Comparison of ENCODE assay signal across 8 cellular contexts in the genomic region with DNA sequence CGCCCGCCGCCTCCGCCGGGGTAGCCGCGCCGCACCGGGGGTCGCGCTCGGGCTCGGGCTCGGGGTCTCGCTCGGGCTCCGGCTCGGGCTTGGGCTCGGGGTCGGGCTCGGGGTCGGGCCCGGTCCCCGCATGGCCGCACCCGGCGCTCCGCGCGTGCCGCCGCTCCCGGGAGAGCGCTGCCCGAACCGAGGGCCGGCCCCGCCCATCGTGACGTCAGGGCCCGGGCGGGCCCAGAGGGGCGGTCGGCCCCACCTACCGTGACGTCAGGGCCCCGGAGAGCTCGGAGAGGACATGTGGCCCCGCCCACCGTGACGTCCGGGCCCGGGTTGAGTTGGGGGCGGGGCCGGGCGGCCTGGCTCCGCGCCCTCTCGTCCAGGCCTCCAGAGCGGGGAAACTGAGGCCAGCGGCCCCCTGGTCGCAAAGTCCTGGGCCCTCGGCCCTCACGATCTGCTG. TPM values are rescaled to one million over a fixed set of nuclear protein-coding genes. Genes with fewer than 3 reads are reported as not detected.
DNase-seq lines count a peak whose midpoint lies in the region; ATAC-seq and TF ChIP-seq lines count a peak whose summit lies in the region.

Gene NSMF, minus strand, starts transcription at position 188 of the 454 bp plus-strand sequence. CDS start 232 bp downstream, outside the sequence.

- H3K27ac Mint-ChIP-seq in neural crest cell (ENCODE audit: unreplicated experiment): peak within 1 kb of the TSS; percentile 35
- peak within 1 kb of the TSS in 1 of 2 donors; percentile 59 for H3K27ac Mint-ChIP-seq in stimulated activated naive CD8-positive, alpha-beta T cell treated with anti-CD3 and anti-CD28 coated beads, Interleukin-15, amount 100 ng/mL, for 72 hours

- H3K27me3 Mint-ChIP-seq in neural crest cell (ENCODE audit: low read depth): peaks cover 3% of the 10 kb centered on the region
- no peaks in the 10 kb centered on the region for H3K27me3 Mint-ChIP-seq in stimulated activated naive CD8-positive, alpha-beta T cell treated with anti-CD3 and anti-CD28 coated beads, Interleukin-15, amount 100 ng/mL, for 72 hours

- peaks cover 45% of the 10 kb centered on the region for H3K36me3 ChIP-seq in DOHH2 (ENCODE audit: control insufficient read depth, low read length)
- H3K36me3 ChIP-seq in GM23248 (ENCODE audit: low read depth): no peaks in the 10 kb centered on the region
- peaks cover 37% of the 10 kb centered on the region for H3K36me3 ChIP-seq in SJSA1

- H3K9me2 ChIP-seq in DOHH2 (replicated peaks; ENCODE audit: control insufficient read depth, low read length) (no peaks in the 10 kb centered on the region), GM23248 (ENCODE audit: insufficient read depth) (no peaks in the 10 kb centered on the region)

- H3K9ac ChIP-seq in GM23248: peak within 1 kb of the TSS; percentile 87

- peaks cover 86% of the 10 kb centered on the region for H3K4me1 ChIP-seq in DOHH2 (ENCODE audit: control insufficient read depth, low read length)
- H3K4me1 ChIP-seq in GM23248 (ENCODE audit: insufficient read depth): peaks cover 6% of the 10 kb centered on the region; the same call in 1 of the 2 replicates
- H3K4me1 ChIP-seq in SJSA1 (replicated peaks): peaks cover 45% of the 10 kb centered on the region

- 1% methylated on average over 30 to 56 of the region's 64 CpGs for WGBS in GM23248 (ENCODE audit: low coverage in 1 of 2, low lambda C conversion rate in 2 of 2, missing lambda C conversion rate in 2 of 2), 2 experiments

- H3K4me3 ChIP-seq in DOHH2 (ENCODE audit: low read length): peak within 1 kb of the TSS; percentile 88
- H3K4me3 ChIP-seq in GM23248: peak within 1 kb of the TSS; percentile 83
- peak within 1 kb of the TSS; percentile 69 for H3K4me3 ChIP-seq in LNCaP clone FGC (ENCODE audit: low read depth, low read length)
- H3K4me3 ChIP-seq in SJSA1: peak within 1 kb of the TSS; percentile 84
- peak within 1 kb of the TSS; percentile 66 to 73 for H3K4me3 ChIP-seq in foreskin fibroblast (ENCODE audit: low read depth in 1 of 2, low read length in 2 of 2)

- H3K4me3 Mint-ChIP-seq in neural crest cell: peak within 1 kb of the TSS; percentile 59
- H3K4me3 Mint-ChIP-seq in stimulated activated naive CD8-positive, alpha-beta T cell treated with anti-CD3 and anti-CD28 coated beads, Interleukin-15, amount 100 ng/mL, for 72 hours: peak within 1 kb of the TSS; percentile 56 to 83

- H3K36me3 Mint-ChIP-seq in neural crest cell (ENCODE audit: low read depth): no peaks in the 10 kb centered on the region

- H4K20me1 ChIP-seq in DOHH2 (ENCODE audit: control insufficient read depth, insufficient read depth, low read depth, low read length): no peaks in the 10 kb centered on the region; the same call in 1 of the 2 replicates
- no peaks in the 10 kb centered on the region for H4K20me1 ChIP-seq in GM23248 (ENCODE audit: insufficient read depth)

- ATAC-seq in stimulated activated naive CD8-positive, alpha-beta T cell treated with anti-CD3 and anti-CD28 coated beads, Interleukin-15, amount 100 ng/mL, for 72 hours: peak; percentile 63

- H3K4me2 ChIP-seq in DOHH2 (ENCODE audit: low read length): peak within 1 kb of the TSS; percentile 86
- peak within 1 kb of the TSS; percentile 87 for H3K4me2 ChIP-seq in GM23248 (ENCODE audit: unreplicated experiment)

- H3K27me3 ChIP-seq in DOHH2 (ENCODE audit: control insufficient read depth, low read length) (no peaks in the 10 kb centered on the region), GM23248 (replicated peaks; ENCODE audit: insufficient read depth) (no peaks in the 10 kb centered on the region), SJSA1 (replicated peaks) (no peaks in the 10 kb centered on the region)

- DNase-seq in GM23248 (peak; percentile 96), LNCaP clone FGC (ENCODE audit: low read depth) (peak; percentile 41), SJSA1 (ENCODE audit: low read depth in 1 of 2, low spot score in 2 of 2) (peak; percentile 82 to 91), activated gamma-delta T cell treated with Interleukin-2 at 50 U/mL for 16 hours (peak; percentile 91), foreskin fibroblast (peak; percentile 87 to 97), neural crest cell (ENCODE audit: low read depth, low spot score) (peak; percentile 92)
- DNase-seq in stimulated activated naive CD8-positive, alpha-beta T cell treated with anti-CD3 and anti-CD28 coated beads, Interleukin-15, amount 100 ng/mL, for 72 hours: peak; percentile 94 to 96

- H2AFZ ChIP-seq in GM23248: peak within 1 kb of the TSS; percentile 87

- H3F3A ChIP-seq in DOHH2 (ENCODE audit: control insufficient read depth, insufficient read depth) (no peaks in the 10 kb centered on the region), GM23248 (ENCODE audit: insufficient read depth) (no peaks in the 10 kb centered on the region)

- in situ Hi-C loops in GM23248 (cut with MboI): no loop called here

- H3K27ac ChIP-seq in DOHH2 (ENCODE audit: low read depth, low read length): peak within 1 kb of the TSS; percentile 22
- H3K27ac ChIP-seq in GM23248: no peak within 1 kb of the TSS
- peak within 1 kb of the TSS; percentile 50 for H3K27ac ChIP-seq in SJSA1

- H3K9me3 Mint-ChIP-seq in neural crest cell: no peaks in the 10 kb centered on the region
- H3K9me3 Mint-ChIP-seq in stimulated activated naive CD8-positive, alpha-beta T cell treated with anti-CD3 and anti-CD28 coated beads, Interleukin-15, amount 100 ng/mL, for 72 hours: no peaks in the 10 kb centered on the region

- H3K79me2 ChIP-seq in DOHH2 (ENCODE audit: control insufficient read depth, low read length) (peaks cover 20% of the 10 kb centered on the region), GM23248 (ENCODE audit: insufficient read depth) (no peaks in the 10 kb centered on the region)

- H3K4me1 Mint-ChIP-seq in neural crest cell: no peaks in the 10 kb centered on the region
- peaks cover 76% of the 10 kb centered on the region for H3K4me1 Mint-ChIP-seq in stimulated activated naive CD8-positive, alpha-beta T cell treated with anti-CD3 and anti-CD28 coated beads, Interleukin-15, amount 100 ng/mL, for 72 hours

- H3K9me3 ChIP-seq in DOHH2 (ENCODE audit: control insufficient read depth, insufficient read depth, low read length) (no peaks in the 10 kb centered on the region), GM23248 (ENCODE audit: low read depth) (no peaks in the 10 kb centered on the region), SJSA1 (replicated peaks) (peaks cover 6% of the 10 kb centered on the region; the same call in 1 of the 2 replicates)

- no peak for TF ChIP-seq CTCF in DOHH2 (IDR thresholded peaks at IDR 0.05; ENCODE audit: low read depth, low read length, poor library complexity, severe bottlenecking)
- no peak for TF ChIP-seq CTCF in LNCaP clone FGC (IDR thresholded peaks at IDR 0.05; ENCODE audit: control insufficient read depth, extremely low read depth, insufficient read depth)
- no peak for TF ChIP-seq CTCF in foreskin fibroblast (IDR thresholded peaks at IDR 0.05; ENCODE audit: low read depth, low read length)
- no peak for TF ChIP-seq CTCF in neural crest cell (conservative IDR thresholded peaks at IDR 0.05)

RNA-seq across cellular contexts. Expression of gene NSMF, which starts in this region (rescaled TPM):
- 28.8 and 29.1 TPM in 2 replicates for total RNA-seq in GM23248 (2014; rRNA removed; shearing (Covaris generic))
- polyA plus RNA-seq in GM23248 (2016; fragmentation: Nextera tagmentation; extraction: Ambion mirVana): 13.5 and 13.7 TPM in 2 replicates
- total RNA-seq in SJSA1 (2014; rRNA removed; shearing (Covaris generic)): 11.6 and 17.9 TPM in 2 replicates
- 64.4 and 65.3 TPM in 2 replicates for total RNA-seq in neural crest cell

Comparison
In these comparisons a context has a peak if more than half of its experiments do, and no peak if none do; other contexts are left out.
1. DNase-seq: peak in every context shown above with its lines; median percentile 96 in GM23248; 95 in stimulated activated naive CD8-positive, alpha-beta T cell treated with anti-CD3 and anti-CD28 coated beads, Interleukin-15, amount 100 ng/mL, for 72 hours; 92 in foreskin fibroblast; 92 in neural crest cell; 91 in activated gamma-delta T cell treated with Interleukin-2 at 50 U/mL for 16 hours; 86 in SJSA1; 41 in LNCaP clone FGC.